Comparison of ENCODE assay signal across 8 cellular contexts in genomic region chr12:53231859-53232640, GRCh38. TPM values are rescaled to one million over a fixed set of nuclear protein-coding genes. Genes with fewer than 3 reads are reported as not detected.
DNase-seq lines count a peak whose midpoint lies in the region; ATAC-seq and TF ChIP-seq lines count a peak whose summit lies in the region.

Gene RARG, minus strand, starts transcription at chr12:53232209. Its CDS starts 4,664 bp downstream, at chr12:53227545.

- H3K4me1 Mint-ChIP-seq in Calu3 (ENCODE audit: low read depth, unreplicated experiment): peaks cover 42% of the 10 kb centered on the region

- no peaks in the 10 kb centered on the region for H3K9me3 Mint-ChIP-seq in Calu3 (ENCODE audit: low read depth, unreplicated experiment)

- peaks cover 21% of the 10 kb centered on the region for H3K4me1 ChIP-seq in colonic mucosa

- no peaks in the 10 kb centered on the region for H3K27me3 ChIP-seq in colonic mucosa

- no peak within 1 kb of the TSS for H3K27ac Mint-ChIP-seq in Calu3 (ENCODE audit: unreplicated experiment)

- H3K4me3 ChIP-seq in colonic mucosa: peak within 1 kb of the TSS; percentile 49

- CTCF ChIA-PET in Calu3 (lab: Charles Lee): interaction anchor here (1.0 kb wide), 1 partner anchor 19 kb away, joined by 3 read pairs; a partner anchor contains a TSS

- no peak for ATAC-seq in HG03108 (IDR thresholded peaks at IDR 0.05; ENCODE audit: unreplicated experiment)

- TF ChIP-seq RAD21 in Ishikawa (IDR thresholded peaks at IDR 0.05; ENCODE audit: low read depth): no peak

- peak within 1 kb of the TSS; percentile 74 for H3K4me3 Mint-ChIP-seq in Calu3 (ENCODE audit: low read depth, unreplicated experiment)

- no peak for TF ChIP-seq EP300 in Ishikawa (IDR thresholded peaks at IDR 0.05; ENCODE audit: borderline replicate concordance)

- TF ChIP-seq CTCF in Calu3 (IDR thresholded peaks at IDR 0.05; ENCODE audit: unreplicated experiment): no peak
- no peak for TF ChIP-seq CTCF in colonic mucosa (IDR thresholded peaks at IDR 0.05)

- peak within 1 kb of the TSS; percentile 58 for H3K27ac ChIP-seq in colonic mucosa

- intact Hi-C loops in Calu3 (cut with micrococcal nuclease; ENCODE audit: unreplicated experiment) (no loop called here), colonic mucosa (cut with DNase I) (no loop called here)

- no TSS peak for BruUV-seq in Calu3 (replicated peaks; lab: Mats Ljungman, UMichigan)

- no peaks in the 10 kb centered on the region for H3K27me3 Mint-ChIP-seq in Calu3 (ENCODE audit: unreplicated experiment)

- peaks cover 46% of the 10 kb centered on the region for H3K36me3 Mint-ChIP-seq in Calu3 (ENCODE audit: insufficient read depth, unreplicated experiment)

- H3K9me3 ChIP-seq in colonic mucosa: no peaks in the 10 kb centered on the region

- no peaks in the 10 kb centered on the region for H3K36me3 ChIP-seq in colonic mucosa

- peak within 1 kb of the TSS; percentile 60 to 76 for H3K9ac ChIP-seq in colonic mucosa (ENCODE audit: low read depth in 2 of 2, low read length in 2 of 2)

- DNase-seq in Calu3: peak; percentile 78
- peak; percentile 79 to 86 for DNase-seq in activated CD4-positive, alpha-beta T cell treated with anti-CD3 and anti-CD28 coated beads for 4 hours
- DNase-seq in colonic mucosa: peak; percentile 75
- DNase-seq in left kidney (ENCODE audit: low read depth, low spot score): peak; percentile 83
- peak; percentile 65 to 74 (median 67) for DNase-seq in stimulated activated CD4-positive, alpha-beta T cell treated with anti-CD3 and anti-CD28 coated beads, TNF-alpha, amount 100 ng/mL, for 4 hours (ENCODE audit: low read depth in 3 of 3)
- no peak for DNase-seq in pons (ENCODE audit: low spot score)

TF ChIP-seq in Ishikawa, 13 proteins besides CTCF, POLR2A, EP300 and RAD21:
- peak; percentile 88 for TF ChIP-seq USF1 (IDR thresholded peaks at IDR 0.05)
- TF ChIP-seq MAX (IDR thresholded peaks at IDR 0.05): peak; percentile 52
- TF ChIP-seq NFIC (IDR thresholded peaks at IDR 0.05): 0 out of 2 replicates have a peak, but pooled peaks have one; percentile 18
- no peak for TF ChIP-seq TEAD4 (IDR thresholded peaks at IDR 0.05)
- no peak for TF ChIP-seq FOXM1 (IDR thresholded peaks at IDR 0.05; ENCODE audit: borderline replicate concordance, low read depth)
- peak; percentile 32; the same call in 1 of the 2 replicates for TF ChIP-seq EGR1 (IDR thresholded peaks at IDR 0.05)
- no peak for TF ChIP-seq CEBPB (IDR thresholded peaks at IDR 0.05)
- TF ChIP-seq ZBTB7A (IDR thresholded peaks at IDR 0.05; ENCODE audit: low read depth): peak; percentile 95
- TF ChIP-seq YY1 (IDR thresholded peaks at IDR 0.05; ENCODE audit: low read depth): no peak
- TF ChIP-seq REST (IDR thresholded peaks at IDR 0.05; ENCODE audit: low read depth): no peak
- TF ChIP-seq CREB1 (IDR thresholded peaks at IDR 0.05; ENCODE audit: low read depth): no peak
- peak; percentile 55 for TF ChIP-seq TCF12 (IDR thresholded peaks at IDR 0.05; ENCODE audit: low read depth)
- TF ChIP-seq TAF1 (IDR thresholded peaks at IDR 0.05; ENCODE audit: low read depth): 0 out of 2 replicates have a peak, but pooled peaks have one; percentile 2

RNA-seq across cellular contexts. Expression of gene RARG, which starts in this region (rescaled TPM):
- total RNA-seq in Calu3 (2022) (36.7 and 43.0 TPM in 2 replicates), colonic mucosa (10 to 100 TPM; 11.4 to 21.5 TPM)
